7 cellular contexts compared by ENCODE assay signal in the genomic region with DNA sequence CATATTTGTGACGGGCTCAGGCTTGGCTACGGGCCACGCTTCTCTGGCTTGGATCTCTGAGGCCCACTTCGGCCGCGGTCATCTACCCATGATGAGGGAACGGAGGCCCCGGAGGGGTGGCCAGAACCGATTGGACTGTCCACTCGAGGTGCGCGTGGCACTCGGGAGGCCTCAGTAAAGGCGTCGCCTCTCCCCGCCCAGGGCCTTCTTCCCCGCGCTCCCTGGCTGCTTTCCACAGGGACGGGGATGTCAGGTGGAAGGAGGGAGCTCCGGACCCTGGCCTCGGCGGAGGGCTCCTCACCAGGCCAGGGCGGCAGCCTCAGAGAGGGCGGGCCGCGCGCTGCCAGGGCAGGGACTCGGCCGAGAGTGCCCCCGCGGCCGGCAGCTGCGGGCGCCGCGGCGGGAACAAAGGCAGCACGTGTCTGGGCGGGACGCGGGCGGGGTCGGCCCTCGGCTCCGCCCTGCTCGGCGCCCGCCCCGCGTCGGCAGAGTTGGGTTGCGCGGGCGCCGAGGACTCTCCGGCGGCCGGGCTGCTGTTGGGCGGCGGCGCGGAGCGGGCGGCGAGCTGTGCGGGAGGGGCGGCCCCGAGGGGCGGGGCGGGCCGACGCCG. TPM values are rescaled to one million over a fixed set of nuclear protein-coding genes. Genes with fewer than 3 reads are reported as not detected.
A peak's percentile ranks its signal among the peaks of the same experiment; 100 is the strongest.
DNase-seq lines count a peak whose midpoint lies in the region; ATAC-seq and TF ChIP-seq lines count a peak whose summit lies in the region.

No MANE protein-coding gene starts in this region.

- no peak for TF ChIP-seq CTCF in choroid plexus epithelial cell (conservative IDR thresholded peaks at IDR 0.05; ENCODE audit: low read depth, low read length)

- no peak for TF ChIP-seq POLR2A in GM18505 (IDR thresholded peaks at IDR 0.05; ENCODE audit: borderline replicate concordance, extremely low read depth, insufficient read depth, insufficient read length)

- ATAC-seq in GM18505 (IDR thresholded peaks at IDR 0.05; ENCODE audit: unreplicated experiment) = peak; percentile 48
- ATAC-seq in HG02973 (IDR thresholded peaks at IDR 0.05; ENCODE audit: unreplicated experiment) = peak; percentile 33
- peak; percentile 83 for ATAC-seq in left colon

- peak overlapping the region; percentile 66 for H3K4me3 ChIP-seq in choroid plexus epithelial cell (ENCODE audit: low read depth, low read length)

- intact Hi-C loops in left colon (cut with DNase I, micrococcal nuclease) = no loop called here

- peak; percentile 76 for DNase-seq in NCI-H2196 (lab: John Stamatoyannopoulos, UW; ENCODE audit: unreplicated experiment)
- DNase-seq in activated CD4-positive, CD25-positive, alpha-beta regulatory T cell treated with anti-CD3 and anti-CD28 coated beads, Interleukin-2, amount 50 U/mL, for 16 hours (ENCODE audit: low read depth, low spot score) = peak; percentile 36
- peak; percentile 73 for DNase-seq in choroid plexus epithelial cell (ENCODE audit: low read depth)
- peak; percentile 52 to 78 for DNase-seq in left colon
- peak; percentile 57 for DNase-seq in stimulated activated CD4-positive, alpha-beta T cell treated with anti-CD3 and anti-CD28 coated beads, Interleukin-1b, Interleukin-23, amount 100 ng/mL, for 48 hours

RNA-seq across cellular contexts. Expression of gene CDK5R1, which starts 0.6 kb away (rescaled TPM):
- 1 to 10 TPM in 1 of 2 donors, under 1 TPM in 1; 0.61 to 1.1 TPM for total RNA-seq in left colon

RNA-seq across cellular contexts. Expression of gene PSMD11, which starts 41.9 kb away (rescaled TPM):
- 10 to 100 TPM; 77.4 to 79.3 TPM for total RNA-seq in left colon

Comparison
In these comparisons a context has a peak if more than half of its experiments do, and no peak if none do; other contexts are left out.
1. Peak in every context shown above with its lines: DNase-seq, ATAC-seq and H3K4me3 ChIP-seq.
2. ATAC-seq: peak in every context shown above with its lines; median percentile 83 in left colon; 48 in GM18505; 33 in HG02973.